ENCODE assay signal across 9 cellular contexts in genomic region chr17:31491794-31492171, GRCh38.
DNase-seq lines count a peak whose midpoint lies in the region; ATAC-seq, FAIRE-seq and TF ChIP-seq lines count a peak whose summit lies in the region.
"Had no signal": no experiment of that assay in that cellular context is flagged by ENCODE, and none has a peak within 500 bp of the region (broad histone marks: within the 10 kb centered on the region; RNA-seq: fewer than 3 reads in every experiment).

No MANE protein-coding gene starts in this region.

- no peaks in the 10 kb centered on the region for H4K20me1 ChIP-seq in H9 (ENCODE audit: control insufficient read depth, insufficient read depth, insufficient read length)
- H4K20me1 ChIP-seq in GM12878 (ENCODE audit: control insufficient read depth, insufficient read depth), result no peaks in the 10 kb centered on the region
- peaks cover 34% of the 10 kb centered on the region for H4K20me1 ChIP-seq in neural progenitor cell (ENCODE audit: low read depth)

- peak overlapping the region in 7 of 8 donors; percentile 6 to 84 (median 71) for H3K4me3 Mint-ChIP-seq in CD4-positive, alpha-beta memory T cell
- H3K4me3 Mint-ChIP-seq in H9 (peak overlapping the region in 1 of 2 experiments; percentile 23; a peak in 1 of 5 replicates), neural progenitor cell (no peak overlapping the region)

- H3K9ac ChIP-seq in H9 (ENCODE audit: extremely low read depth, insufficient read length, low read length), result no peak overlapping the region
- peak overlapping the region; percentile 36 for H3K9ac ChIP-seq in GM12878 (ENCODE audit: control insufficient read depth, insufficient read depth, low read length)
- no peak overlapping the region for H3K9ac ChIP-seq in neural progenitor cell

- no peak overlapping the region for H3K4me3 ChIP-seq in CD4-positive, alpha-beta memory T cell (ENCODE audit: low read length in 2 of 2)
- H3K4me3 ChIP-seq in GM12878, result no peak overlapping the region; the same call in 1 of the 2 replicates
- H3K4me3 ChIP-seq in neural progenitor cell, result no peak overlapping the region
- H3K4me3 ChIP-seq: tibial nerve had no signal

- no peak overlapping the region for H2BK12ac ChIP-seq in H9 (ENCODE audit: insufficient read length, low read depth, low read length)

- no peak overlapping the region for H3K4me2 ChIP-seq in H9 (ENCODE audit: insufficient read depth, insufficient read length, low read length)
- H3K4me2 ChIP-seq in GM12878 (ENCODE audit: control insufficient read depth, insufficient read depth), result peak overlapping the region; percentile 84
- H3K4me2 ChIP-seq in neural progenitor cell, result no peak overlapping the region

- H3K4ac ChIP-seq in H9 (ENCODE audit: low read depth, low read length), result no peak overlapping the region

- peaks cover 11% of the 10 kb centered on the region for H3K23me2 ChIP-seq in H9 (ENCODE audit: insufficient read length, low read depth, low read length, poor library complexity, severe bottlenecking)

- H3K18ac ChIP-seq in H9 (ENCODE audit: insufficient read length, low read depth, low read length), result no peak overlapping the region

- H2AFZ ChIP-seq in H9 (ENCODE audit: low read length) (no peak overlapping the region), GM12878 (ENCODE audit: control insufficient read depth, low read depth, low read length) (no peak overlapping the region), neural progenitor cell (replicated peaks) (no peak overlapping the region)

- no peak overlapping the region for H2BK20ac ChIP-seq in H9 (ENCODE audit: low read depth, low read length, poor library complexity, severe bottlenecking)

- no CpG with 5 or more reads among the region's 13 CpGs for WGBS in H9 (ENCODE audit: extremely low coverage, insufficient read length, low lambda C conversion rate)
- 12% methylated on average over 13 of the region's 13 CpGs for WGBS in GM12878 (ENCODE audit: insufficient coverage, insufficient replicate concordance, low lambda C conversion rate, missing lambda C conversion rate)

- SMC1A ChIA-PET in GM12878 (lab: Charles Lee; ENCODE audit: uncharacterized antibody, unreplicated experiment), result interaction anchor here (0.9 to 6.2 kb wide), 9 partner anchors 11 to 173 kb away, joined by 4 to 60 read pairs (median 11); no protein-coding TSS in a partner anchor

- no peak overlapping the region for H4K5ac ChIP-seq in H9 (ENCODE audit: insufficient read length, low read depth, low read length)

- no peak for TF ChIP-seq RAD21 in GM12878 (IDR thresholded peaks at IDR 0.05; ENCODE audit: insufficient read depth, low read depth, low read length)

- CTCF ChIA-PET in CD4-positive, alpha-beta memory T cell (lab: Charles Lee; ENCODE audit: partially characterized antibody), result interaction anchor here (1.0 to 6.3 kb wide), 3 partner anchors 10 to 55 kb away, joined by 3 to 51 read pairs (median 5); no protein-coding TSS in a partner anchor
- CTCF ChIA-PET in GM12878 (lab: Yijun Ruan, JAX), result interaction anchor here (0.7 to 4.4 kb wide), 7 partner anchors 10 to 348 kb away, joined by 3 to 19 read pairs (median 4); no protein-coding TSS in a partner anchor

- H3K27ac Mint-ChIP-seq in CD4-positive, alpha-beta memory T cell, result peak overlapping the region; percentile 92 to 99 (median 96)
- H3K27ac Mint-ChIP-seq in H9 (peak overlapping the region in 1 of 3 experiments; percentile 81; a peak in 1 of 7 replicates), neural progenitor cell (peak overlapping the region; percentile 79)

- ATAC-seq in GM12878, result peak; percentile 13
- ATAC-seq in SK-N-SH treated with all-trans-retinoic acid at 6 μM for 48 hours, result no peak

- no peaks in the 10 kb centered on the region for H3K27me3 Mint-ChIP-seq in CD4-positive, alpha-beta memory T cell
- H3K27me3 Mint-ChIP-seq in H9 (ENCODE audit: low read depth), result peaks cover 4% of the 10 kb centered on the region; the same call in 1 of the 2 replicates
- peaks cover 36% of the 10 kb centered on the region for H3K27me3 Mint-ChIP-seq in neural progenitor cell (ENCODE audit: insufficient read depth, low read depth)

- peaks cover 87% of the 10 kb centered on the region for H3K4me1 ChIP-seq in CD4-positive, alpha-beta memory T cell (ENCODE audit: insufficient read depth, low read length)
- H3K4me1 ChIP-seq in H9 (ENCODE audit: insufficient read depth, low read length) (peaks cover 9% of the 10 kb centered on the region; the same call in 1 of the 2 replicates), GM12878 (ENCODE audit: control insufficient read depth, insufficient read depth, low read length) (peaks cover 73% of the 10 kb centered on the region), neural progenitor cell (peaks cover 17% of the 10 kb centered on the region)

- no peak overlapping the region for H2BK5ac ChIP-seq in H9 (ENCODE audit: insufficient read length, low read length)

- peaks cover 6% of the 10 kb centered on the region for H3K79me1 ChIP-seq in H9 (ENCODE audit: insufficient read depth, low read depth, low read length, poor library complexity, severe bottlenecking)

- H3K23ac ChIP-seq in H9 (ENCODE audit: insufficient read length, low read depth, low read length), result no peak overlapping the region

- no TSS peak for BruUV-seq in GM12878 (replicated peaks; lab: Mats Ljungman, UMichigan)

- no peaks in the 10 kb centered on the region for H3K36me3 ChIP-seq in CD4-positive, alpha-beta memory T cell (ENCODE audit: insufficient read depth, low read length)
- no peaks in the 10 kb centered on the region; a peak in 1 of 4 replicates for H3K36me3 ChIP-seq in GM12878 (ENCODE audit: control insufficient read depth in 2 of 2, insufficient read depth in 2 of 2, low read length in 1 of 2)
- no peaks in the 10 kb centered on the region for H3K36me3 ChIP-seq in neural progenitor cell
- H3K36me3 ChIP-seq: tibial nerve had no signal

- H3K27ac ChIP-seq in CD4-positive, alpha-beta memory T cell (ENCODE audit: low read depth, low read length), result peak overlapping the region; percentile 64
- no peak overlapping the region for H3K27ac ChIP-seq in H9 (ENCODE audit: insufficient read length, low read depth, low read length)
- peak overlapping the region; percentile 92 for H3K27ac ChIP-seq in GM12878 (ENCODE audit: control insufficient read depth, insufficient read depth)
- no peak overlapping the region for H3K27ac ChIP-seq in neural progenitor cell

- no peak for DNase-seq in CD4-positive, alpha-beta memory T cell
- DNase-seq in H9, result no peak
- DNase-seq in GM12878 (ENCODE audit: low read depth, low spot score), result peak; percentile 63
- DNase-seq in neural progenitor cell (ENCODE audit: low spot score), result no peak
- no peak for DNase-seq in foreskin melanocyte
- no peak for DNase-seq in GM19239 (ENCODE audit: insufficient read length, low spot score)
- DNase-seq: DMS79 had no signal

- H4K8ac ChIP-seq in H9 (replicated peaks; ENCODE audit: insufficient read length, low read depth, low read length), result no peak overlapping the region

- no peaks in the 10 kb centered on the region for H3K27me3 ChIP-seq in CD4-positive, alpha-beta memory T cell (ENCODE audit: insufficient read depth, low read length)
- H3K27me3 ChIP-seq in H9 (ENCODE audit: insufficient read depth, low read length), result no peaks in the 10 kb centered on the region; the same call in 1 of the 2 replicates
- no peaks in the 10 kb centered on the region for H3K27me3 ChIP-seq in GM12878 (replicated peaks in 1 of 2; ENCODE audit: control insufficient read depth in 2 of 2, insufficient read depth in 2 of 2, low read length in 1 of 2)
- H3K27me3 ChIP-seq in neural progenitor cell, result peaks cover 33% of the 10 kb centered on the region

- TF ChIP-seq CTCF in H9 (conservative IDR thresholded peaks at IDR 0.05), result no peak
- no peak for TF ChIP-seq CTCF in GM12878 (IDR thresholded peaks at IDR 0.05 in 2 of 3, conservative IDR thresholded peaks at IDR 0.05 in 1 of 3; ENCODE audit: control insufficient read depth in 2 of 3, extremely low read depth in 1 of 3, insufficient read depth in 1 of 3, low read depth in 3 of 3, low read length in 3 of 3)
- TF ChIP-seq CTCF in neural progenitor cell (IDR thresholded peaks at IDR 0.05), result no peak

- POLR2A ChIA-PET in CD4-positive, alpha-beta memory T cell (lab: Charles Lee; ENCODE audit: partially characterized antibody), result interaction anchor here (11.3 kb wide), 1 partner anchor 21 kb away, joined by 332 read pairs; no protein-coding TSS in a partner anchor
- POLR2A ChIA-PET in GM12878 (lab: Charles Lee), result interaction anchor here (1.8 to 3.4 kb wide), 2 partner anchors 14 to 18 kb away, joined by 4 to 28 read pairs; no protein-coding TSS in a partner anchor

- intact Hi-C loops in CD4-positive, alpha-beta memory T cell (cut with micrococcal nuclease), result no loop called here
- intact Hi-C loops in GM12878 (cut with micrococcal nuclease; ENCODE audit: unreplicated experiment), result loop anchor here (5.0 kb wide), 1 partner anchor 46 kb away; no protein-coding TSS in a partner anchor

- TF ChIP-seq EP300 in GM12878 (IDR thresholded peaks at IDR 0.05; ENCODE audit: borderline replicate concordance in 1 of 2, control insufficient read depth in 1 of 2, low read depth in 2 of 2, low read length in 2 of 2), result no peak

- H3T11ph ChIP-seq in H9 (ENCODE audit: low read length), result no peak overlapping the region

- peak; percentile 57 for FAIRE-seq in GM12878 (lab: Jason Lieb, UNC)
- FAIRE-seq in GM19239 (lab: Jason Lieb, UNC), result no peak

- TF ChIP-seq POLR2A in GM12878 (IDR thresholded peaks at IDR 0.05; ENCODE audit: low read depth, low read length), result 0 out of 2 replicates have a peak, but pooled peaks have one; percentile 7

- H3K9me3 Mint-ChIP-seq in CD4-positive, alpha-beta memory T cell, result peaks cover 0 to under 1% (median 0%) of the 10 kb centered on the region in 8 donors
- H3K9me3 Mint-ChIP-seq in H9 (no peaks in the 10 kb centered on the region; a peak in 2 of 5 replicates), neural progenitor cell (no peaks in the 10 kb centered on the region)

- H3K56ac ChIP-seq in H9 (ENCODE audit: insufficient read length, low read depth, low read length), result no peak overlapping the region

- peaks cover 20% of the 10 kb centered on the region for H3F3A ChIP-seq in neural progenitor cell (ENCODE audit: low read depth)

- H4K91ac ChIP-seq in H9 (ENCODE audit: insufficient read length, low read depth, low read length), result no peak overlapping the region

- no peak overlapping the region for H2AK5ac ChIP-seq in H9 (ENCODE audit: insufficient read length, low read length)

- H3K4me1 Mint-ChIP-seq in CD4-positive, alpha-beta memory T cell, result peaks cover 60 to 88% (median 79%) of the 10 kb centered on the region in 4 donors
- peaks cover 60 to 75% of the 10 kb centered on the region in 2 experiments for H3K4me1 Mint-ChIP-seq in H9
- peaks cover 33% of the 10 kb centered on the region for H3K4me1 Mint-ChIP-seq in neural progenitor cell

- no peak overlapping the region for H2BK15ac ChIP-seq in H9 (ENCODE audit: low read depth, low read length)

- RAD21 ChIA-PET in GM12878 (lab: Charles Lee; ENCODE audit: unreplicated experiment), result interaction anchor here (0.5 to 5.0 kb wide), 4 partner anchors 8 to 54 kb away, joined by 3 to 61 read pairs (median 22); no protein-coding TSS in a partner anchor

- peak overlapping the region; percentile 14; the same call in 1 of the 2 replicates for H3K14ac ChIP-seq in H9 (ENCODE audit: insufficient read depth, low read length)

- H3K9me3 ChIP-seq in CD4-positive, alpha-beta memory T cell (ENCODE audit: control insufficient read depth in 1 of 2, low read length in 2 of 2), result no peaks in the 10 kb centered on the region
- no peaks in the 10 kb centered on the region for H3K9me3 ChIP-seq in H9 (ENCODE audit: control insufficient read depth, low read depth, low read length)
- no peaks in the 10 kb centered on the region for H3K9me3 ChIP-seq in GM12878 (replicated peaks; ENCODE audit: control insufficient read depth, insufficient read depth, low read length)
- no peaks in the 10 kb centered on the region for H3K9me3 ChIP-seq in neural progenitor cell (ENCODE audit: low read depth)
- H3K9me3 ChIP-seq: tibial nerve had no signal

- peaks cover 0 to 2% of the 10 kb centered on the region in 2 donors for H3K36me3 Mint-ChIP-seq in CD4-positive, alpha-beta memory T cell
- H3K36me3 Mint-ChIP-seq in H9 (ENCODE audit: insufficient read depth in 1 of 3, low read depth in 3 of 3) (peaks cover 0 to 7% (median 3%) of the 10 kb centered on the region in 3 experiments; a peak in 4 of 7 replicates), neural progenitor cell (no peaks in the 10 kb centered on the region)

- H2BK120ac ChIP-seq in H9 (ENCODE audit: low read depth, low read length, poor library complexity, severe bottlenecking), result no peak overlapping the region

- in situ Hi-C loops in GM12878 (cut with MboI), result no loop called here

- H3K79me2 ChIP-seq in H9 (ENCODE audit: insufficient read depth, low read length) (peaks cover 8% of the 10 kb centered on the region; the same call in 1 of the 2 replicates), GM12878 (ENCODE audit: control insufficient read depth, insufficient read depth, low read length) (peaks cover 32% of the 10 kb centered on the region), neural progenitor cell (ENCODE audit: low read depth) (peaks cover 6% of the 10 kb centered on the region)

Comparison
In these comparisons a context has a peak if more than half of its experiments do, and no peak if none do; other contexts are left out.
1. H3K27ac ChIP-seq: peak in CD4-positive, alpha-beta memory T cell (single experiment) and GM12878 (single experiment); none in H9 (single experiment) and neural progenitor cell (single experiment).